Comparison of ENCODE assay signal across 21 cellular contexts in the genomic region with DNA sequence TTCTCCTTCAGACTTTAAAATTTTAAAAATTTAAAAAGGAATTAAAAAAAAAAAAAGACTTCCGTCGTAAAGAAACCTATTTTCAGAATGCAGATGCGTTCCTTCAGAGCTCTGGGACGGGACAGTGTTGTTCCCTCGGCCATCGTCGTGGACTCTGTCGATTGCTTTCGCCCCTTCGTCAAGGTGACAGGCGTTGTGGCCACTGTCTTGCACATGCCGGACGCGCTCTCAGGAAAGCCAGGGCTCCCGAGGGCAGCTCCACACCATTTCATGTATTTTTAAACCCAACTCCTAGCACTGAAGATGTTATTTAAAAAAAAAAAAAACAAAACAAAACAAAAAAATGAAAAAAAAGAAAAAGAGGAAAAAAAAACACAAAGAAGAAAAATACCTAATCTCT. TPM values are rescaled to one million over a fixed set of nuclear protein-coding genes. Genes with fewer than 3 reads are reported as not detected.
DNase-seq lines count a peak whose midpoint lies in the region; ATAC-seq, FAIRE-seq and TF ChIP-seq lines count a peak whose summit lies in the region.
"Had no signal": no experiment of that assay in that cellular context is flagged by ENCODE, and none has a peak within 500 bp of the region (broad histone marks: within the 10 kb centered on the region; RNA-seq: fewer than 3 reads in every experiment).

No MANE protein-coding gene starts in this region.

- TSS peak; percentile 21 for BruUV-seq in A673 (replicated peaks; lab: Mats Ljungman, UMichigan)

- peaks cover 12% of the 10 kb centered on the region for H3K36me3 ChIP-seq in A673 (ENCODE audit: insufficient read depth, low read length, poor library complexity, severe bottlenecking)

- peaks cover 81% of the 10 kb centered on the region for H3K36me3 Mint-ChIP-seq in stimulated activated effector memory CD8-positive, alpha-beta T cell treated with anti-CD3 and anti-CD28 coated beads, Interleukin-12 subunit alpha, Interleukin-12 subunit beta, amount 100 ng/mL, for 72 hours

- H3K9me3 Mint-ChIP-seq in stimulated activated effector memory CD8-positive, alpha-beta T cell treated with anti-CD3 and anti-CD28 coated beads, Interleukin-12 subunit alpha, Interleukin-12 subunit beta, amount 100 ng/mL, for 72 hours: no peaks in the 10 kb centered on the region
- H3K9me3 Mint-ChIP-seq: CD8-positive, alpha-beta T cell had no signal

- H3K9me3 ChIP-seq in A673 (ENCODE audit: low read depth, low read length, poor library complexity, severe bottlenecking) (no peaks in the 10 kb centered on the region), right cardiac atrium (ENCODE audit: control insufficient read depth, low read length) (no peaks in the 10 kb centered on the region)

- DNase-seq in A673 (ENCODE audit: low spot score) (no peak), D341Med (ENCODE audit: low spot score) (peak; percentile 28), frontal cortex (ENCODE audit: low spot score in 2 of 2) (no peak), right cardiac atrium (no peak), NCI-H2196 treated with DMSO at 0.1 percent for 48 hours (lab: John Stamatoyannopoulos, UW; ENCODE audit: unreplicated experiment) (no peak), NOMO-1 treated with dmso at 0.1 percent for 144 hours (lab: John Stamatoyannopoulos, UW; ENCODE audit: unreplicated experiment) (no peak)
- no peak for DNase-seq in stimulated activated effector memory CD8-positive, alpha-beta T cell treated with anti-CD3 and anti-CD28 coated beads, Interleukin-12 subunit alpha, Interleukin-12 subunit beta, amount 100 ng/mL, for 72 hours (ENCODE audit: low spot score in 2 of 2)
- DNase-seq: CD8-positive, alpha-beta T cell; DMS79; H9; KG1; NCI-H1105 treated with DMSO at 0.1 percent for 48 hours; NCI-H2029 treated with DMSO at 0.1 percent for 48 hours; NCI-H345; NCI-H524 treated with DMSO at 0.1 percent for 48 hours; NCI-H82; Right ventricle myocardium superior had no signal

- H3K4me3 ChIP-seq in A673 (ENCODE audit: low read depth, low read length, poor library complexity, severe bottlenecking) (no peak overlapping the region), right cardiac atrium (ENCODE audit: low read length) (no peak overlapping the region)
- H3K4me3 ChIP-seq: BLaER1 had no signal

- CTCF ChIA-PET in A673 (lab: Charles Lee): no interaction called here

- peak; percentile 66 for FAIRE-seq in frontal cortex (lab: Jason Lieb, UNC)
- FAIRE-seq: D721Med had no signal

- H3K27me3 ChIP-seq in A673 (replicated peaks; ENCODE audit: insufficient read depth, low read depth, low read length, poor library complexity) (no peaks in the 10 kb centered on the region), right cardiac atrium (ENCODE audit: control insufficient read depth, insufficient read depth) (no peaks in the 10 kb centered on the region)
- H3K27me3 ChIP-seq: BLaER1 had no signal

- peak overlapping the region; percentile 69 for H3K27ac Mint-ChIP-seq in stimulated activated effector memory CD8-positive, alpha-beta T cell treated with anti-CD3 and anti-CD28 coated beads, Interleukin-12 subunit alpha, Interleukin-12 subunit beta, amount 100 ng/mL, for 72 hours
- H3K27ac Mint-ChIP-seq: CD8-positive, alpha-beta T cell had no signal

- H3K4me1 ChIP-seq in A673 (ENCODE audit: insufficient read depth, low read length, poor library complexity, severe bottlenecking) (no peaks in the 10 kb centered on the region), right cardiac atrium (ENCODE audit: control insufficient read depth, insufficient read depth, low read length) (no peaks in the 10 kb centered on the region)

- POLR2A ChIA-PET in A673 (lab: Charles Lee; ENCODE audit: low non-redundant PET): interaction anchor here (0.7 kb wide), 1 partner anchor 372 kb away, joined by 7 read pairs; no protein-coding TSS in a partner anchor

- peaks cover 24% of the 10 kb centered on the region for H3K4me1 Mint-ChIP-seq in stimulated activated effector memory CD8-positive, alpha-beta T cell treated with anti-CD3 and anti-CD28 coated beads, Interleukin-12 subunit alpha, Interleukin-12 subunit beta, amount 100 ng/mL, for 72 hours

- H3K27ac ChIP-seq in A673 (ENCODE audit: low read depth, low read length, poor library complexity, severe bottlenecking): no peak overlapping the region
- no peak overlapping the region for H3K27ac ChIP-seq in right cardiac atrium (ENCODE audit: low read length)
- H3K27ac ChIP-seq: BLaER1 had no signal

- intact Hi-C loops in A673 (cut with micrococcal nuclease; ENCODE audit: unreplicated experiment): no loop called here
- intact Hi-C loops in right cardiac atrium (cut with DNase I): loop anchor here in 1 of 4 donors (5.0 kb wide), 1 partner anchor 76 kb away; no protein-coding TSS in a partner anchor

- TF ChIP-seq CTCF in A673 (conservative IDR thresholded peaks at IDR 0.05; ENCODE audit: low read depth, low read length): no peak

- no peak for ATAC-seq in stimulated activated effector memory CD8-positive, alpha-beta T cell treated with anti-CD3 and anti-CD28 coated beads, Interleukin-12 subunit alpha, Interleukin-12 subunit beta, amount 100 ng/mL, for 72 hours
- no peak for ATAC-seq in right cardiac atrium
- ATAC-seq: CD8-positive, alpha-beta T cell had no signal

- H3K4me3 Mint-ChIP-seq in stimulated activated effector memory CD8-positive, alpha-beta T cell treated with anti-CD3 and anti-CD28 coated beads, Interleukin-12 subunit alpha, Interleukin-12 subunit beta, amount 100 ng/mL, for 72 hours: no peak overlapping the region
- H3K4me3 Mint-ChIP-seq: CD8-positive, alpha-beta T cell; H9 had no signal

- 83% methylated on average over 15 of the region's 15 CpGs for WGBS in right cardiac atrium

RNA-seq across cellular contexts. Expression of a gene that starts 22.3 kb away (rescaled TPM):
- 21.2 and 22.9 TPM in 2 replicates for total RNA-seq in A673 (2021)
- total RNA-seq in frontal cortex: 2.0 TPM
- total RNA-seq in right cardiac atrium: 10 to 100 TPM; 27.9 to 45.4 (median 38.2) TPM
- polyA plus RNA-seq in right cardiac atrium: 21.2 TPM

RNA-seq across cellular contexts. Expression of a gene that starts 24.4 kb away (rescaled TPM):
- 0.32 and 1.0 TPM in 2 replicates for total RNA-seq in A673 (2021)
- 0.41 TPM for total RNA-seq in frontal cortex
- 1 to 10 TPM; 2.6 to 3.9 (median 3.0) TPM for total RNA-seq in right cardiac atrium
- polyA plus RNA-seq in right cardiac atrium: 2.4 TPM

RNA-seq across cellular contexts. Expression of a gene that starts 40.0 kb away (rescaled TPM):
- total RNA-seq in A673 (2021): not detected in 2 replicates
- 2.0 TPM for total RNA-seq in frontal cortex
- not detected for total RNA-seq in right cardiac atrium
- not detected for polyA plus RNA-seq in right cardiac atrium
- total RNA-seq: CD8-positive, alpha-beta T cell; H9; HT1080; Right ventricle myocardium superior; SK-MEL-5 had no signal
